ENCODE assay signal across 16 cellular contexts in genomic region chr10:35848412-35848811, GRCh38.
DNase-seq lines count a peak whose midpoint lies in the region; ATAC-seq, FAIRE-seq and TF ChIP-seq lines count a peak whose summit lies in the region.
"Had no signal": no experiment of that assay in that cellular context is flagged by ENCODE, and none has a peak within 500 bp of the region (broad histone marks: within the 10 kb centered on the region; RNA-seq: fewer than 3 reads in every experiment).

No MANE protein-coding gene starts in this region.

- CTCF ChIA-PET in A673 (lab: Charles Lee) = no interaction called here
- CTCF ChIA-PET in K562 (lab: Yijun Ruan, JAX; ENCODE audit: low intra/inter-chr PET ratio) = no interaction called here

- 1% methylated on average over 5 of the region's 5 CpGs for WGBS in K562 (ENCODE audit: insufficient coverage, low coverage, missing lambda C conversion rate)

- H3K4me1 ChIP-seq in A673 (ENCODE audit: insufficient read depth, low read length, poor library complexity, severe bottlenecking) = peaks cover 10% of the 10 kb centered on the region
- peaks cover 33% of the 10 kb centered on the region for H3K4me1 ChIP-seq in HUES48 (ENCODE audit: control insufficient read depth, insufficient read depth, low read length)
- no peaks in the 10 kb centered on the region for H3K4me1 ChIP-seq in K562 (replicated peaks in 1 of 2; ENCODE audit: control insufficient read depth in 2 of 2, insufficient read depth in 2 of 2, low read length in 2 of 2)
- H3K4me1 ChIP-seq: BE2C had no signal

- TF ChIP-seq CTCF in A673 (conservative IDR thresholded peaks at IDR 0.05; ENCODE audit: low read depth, low read length) (no peak), K562 (IDR thresholded peaks at IDR 0.05 in 2 of 3, conservative IDR thresholded peaks at IDR 0.05 in 1 of 3; ENCODE audit: insufficient read depth in 2 of 3, low read depth in 1 of 3, low read length in 3 of 3) (no peak), nephron (IDR thresholded peaks at IDR 0.05; ENCODE audit: unreplicated experiment in 3 of 3) (no peak)

- no peaks in the 10 kb centered on the region for H3K79me2 ChIP-seq in K562 (ENCODE audit: control insufficient read depth, insufficient read depth, low read length)

- TF ChIP-seq EP300 in K562 (IDR thresholded peaks at IDR 0.05; ENCODE audit: low read length) = no peak

- TF ChIP-seq POLR2A in K562 (conservative IDR thresholded peaks at IDR 0.05) = no peak

- intact Hi-C loops in A673 (cut with micrococcal nuclease; ENCODE audit: unreplicated experiment) = no loop called here
- intact Hi-C loops in K562 (cut with micrococcal nuclease) = no loop called here

- no peak overlapping the region for H2AFZ ChIP-seq in K562 (ENCODE audit: low read depth, low read length)

- no peak for ATAC-seq in K562
- ATAC-seq in HG03108 (IDR thresholded peaks at IDR 0.05; ENCODE audit: unreplicated experiment) = no peak

- H3K9me3 ChIP-seq in A673 (ENCODE audit: low read depth, low read length, poor library complexity, severe bottlenecking) = no peaks in the 10 kb centered on the region
- H3K9me3 ChIP-seq in HUES48 (ENCODE audit: control insufficient read depth, insufficient read depth, low read length) = no peaks in the 10 kb centered on the region
- H3K9me3 ChIP-seq in K562 (replicated peaks; ENCODE audit: control insufficient read depth, insufficient read depth, low read depth, low read length) = no peaks in the 10 kb centered on the region
- H3K9me3 ChIP-seq: BE2C had no signal

- in situ Hi-C loops in K562 (cut with MboI) = no loop called here

- H3K4me3 ChIP-seq in A673 (ENCODE audit: low read depth, low read length, poor library complexity, severe bottlenecking) = no peak overlapping the region
- H3K4me3 ChIP-seq in HUES48 (ENCODE audit: low read depth, low read length) = peak overlapping the region; percentile 21; the same call in 1 of the 2 replicates
- no peak overlapping the region for H3K4me3 ChIP-seq in K562

- BruUV-seq in A673 (replicated peaks; lab: Mats Ljungman, UMichigan) (no TSS peak), K562 (replicated peaks; lab: Mats Ljungman, UMichigan) (no TSS peak)

- H3K4me1 Mint-ChIP-seq in nephron = peaks cover 34% of the 10 kb centered on the region
- H3K4me1 Mint-ChIP-seq: CD4-positive, alpha-beta memory T cell; IgD-negative memory B cell had no signal

- H3K27me3 ChIP-seq in A673 (replicated peaks; ENCODE audit: insufficient read depth, low read depth, low read length, poor library complexity) (no peaks in the 10 kb centered on the region), HUES48 (ENCODE audit: control insufficient read depth, insufficient read depth, low read length) (no peaks in the 10 kb centered on the region), K562 (ENCODE audit: control insufficient read depth in 2 of 2, insufficient read depth in 2 of 2, low read length in 2 of 2) (no peaks in the 10 kb centered on the region)
- H3K27me3 ChIP-seq: BE2C had no signal

- FAIRE-seq in K562 (lab: Jason Lieb, UNC) = peak; percentile 15
- FAIRE-seq: H54 had no signal

- H3K9ac ChIP-seq in HUES48 (ENCODE audit: low read depth, low read length) (no peak overlapping the region), K562 (ENCODE audit: insufficient read depth in 1 of 2, low read depth in 2 of 2, low read length in 2 of 2) (no peak overlapping the region)

- H3K9me3 Mint-ChIP-seq in nephron = no peaks in the 10 kb centered on the region

- H3K36me3 ChIP-seq in A673 (ENCODE audit: insufficient read depth, low read length, poor library complexity, severe bottlenecking) = no peaks in the 10 kb centered on the region
- H3K36me3 ChIP-seq in HUES48 (ENCODE audit: control insufficient read depth, insufficient read depth, low read length) = no peaks in the 10 kb centered on the region
- no peaks in the 10 kb centered on the region for H3K36me3 ChIP-seq in K562 (ENCODE audit: control insufficient read depth, insufficient read depth, low read length)
- H3K36me3 ChIP-seq: BE2C had no signal

- H3K27ac ChIP-seq in A673 (ENCODE audit: low read depth, low read length, poor library complexity, severe bottlenecking) (no peak overlapping the region), HUES48 (ENCODE audit: low read depth, low read length) (no peak overlapping the region), K562 (ENCODE audit: extremely low read depth, low read depth, low read length) (no peak overlapping the region)
- H3K27ac ChIP-seq: C4-2B had no signal

- H3K27me3 Mint-ChIP-seq in nephron (ENCODE audit: low read depth) = peaks cover 13% of the 10 kb centered on the region
- H3K27me3 Mint-ChIP-seq: CD4-positive, alpha-beta memory T cell; IgD-negative memory B cell had no signal

- no peak for TF ChIP-seq RAD21 in K562 (CRISPR knock-in tag; conservative IDR thresholded peaks at IDR 0.05 in 1 of 2, IDR thresholded peaks at IDR 0.05 in 1 of 2)

- POLR2A ChIA-PET in A673 (lab: Charles Lee; ENCODE audit: low non-redundant PET) (no interaction called here), K562 (lab: Yijun Ruan, JAX) (no interaction called here)

- no peak overlapping the region for H3K4me2 ChIP-seq in K562 (ENCODE audit: insufficient read depth, low read length)

- H4K20me1 ChIP-seq in K562 (replicated peaks; ENCODE audit: control insufficient read depth, insufficient read depth, low read length) = no peaks in the 10 kb centered on the region

- H3K9me1 ChIP-seq in K562 (ENCODE audit: control insufficient read depth, insufficient read depth, low read length) = no peaks in the 10 kb centered on the region

- no peak overlapping the region for H3K4me3 Mint-ChIP-seq in nephron
- H3K4me3 Mint-ChIP-seq: CD4-positive, alpha-beta memory T cell; IgD-negative memory B cell had no signal

- peak overlapping the region in 2 of 3 experiments; percentile 63 to 69 for H3K27ac Mint-ChIP-seq in nephron
- H3K27ac Mint-ChIP-seq: CD4-positive, alpha-beta memory T cell had no signal

- H3K36me3 Mint-ChIP-seq in nephron (ENCODE audit: low read depth) = no peaks in the 10 kb centered on the region
- H3K36me3 Mint-ChIP-seq: CD4-positive, alpha-beta memory T cell; IgD-negative memory B cell had no signal

- peak; percentile 23 for DNase-seq in A673 (ENCODE audit: low spot score)
- DNase-seq in K562 (ENCODE audit: extremely low read depth in 1 of 4, low spot score in 3 of 4) = no peak
- DNase-seq in stimulated activated CD4-positive, alpha-beta T cell treated with anti-CD3 and anti-CD28 coated beads, Interleukin-4, amount 100 ng/mL, for 1 hour = no peak
- DNase-seq in Kasumi-1 (lab: John Stamatoyannopoulos, UW) = no peak
- DNase-seq in AML-193 (lab: John Stamatoyannopoulos, UW) = no peak
- DNase-seq: BE2C; CD4-positive, alpha-beta memory T cell; DMS153; DND-41; GF-D8 had no signal

TF ChIP-seq in K562, 482 proteins besides CTCF, POLR2A, EP300 and RAD21:
- TF ChIP-seq DNMT1 (IDR thresholded peaks at IDR 0.05) (no peak), CHAMP1 (IDR thresholded peaks at IDR 0.05) (no peak), SRSF7 (optimal IDR thresholded peaks at IDR 0.05; ENCODE audit: low read depth, low read length) (no peak), TEAD1 (CRISPR knock-in tag; IDR thresholded peaks at IDR 0.05) (no peak), ZNF445 (CRISPR knock-in tag; IDR thresholded peaks at IDR 0.05; ENCODE audit: low read depth) (no peak), ATF7 (IDR thresholded peaks at IDR 0.05) (no peak), SIN3A (IDR thresholded peaks at IDR 0.05; ENCODE audit: borderline replicate concordance in 2 of 2, control insufficient read depth in 1 of 2, low read depth in 2 of 2, low read length in 2 of 2) (no peak), JUNB (CRISPR knock-in tag; conservative IDR thresholded peaks at IDR 0.05) (no peak), EZH2 (IDR thresholded peaks at IDR 0.05; ENCODE audit: borderline replicate concordance, low read depth, low read length) (no peak)
